ENCODE assay signal across 23 cellular contexts in genomic region chr19:35671818-35672217, GRCh38. TPM values are rescaled to one million over a fixed set of nuclear protein-coding genes. Genes with fewer than 3 reads are reported as not detected.
A peak's percentile ranks its signal among the peaks of the same experiment; 100 is the strongest.
DNase-seq lines count a peak whose midpoint lies in the region; ATAC-seq and TF ChIP-seq lines count a peak whose summit lies in the region.
"Had no signal": no experiment of that assay in that cellular context is flagged by ENCODE, and none has a peak within 500 bp of the region (broad histone marks: within the 10 kb centered on the region; RNA-seq: fewer than 3 reads in every experiment).

No MANE protein-coding gene starts in this region.

- no peak overlapping the region for H2AK5ac ChIP-seq in IMR-90 (ENCODE audit: low read depth, low read length)

- no peaks in the 10 kb centered on the region for H3K36me3 ChIP-seq in IMR-90 (ENCODE audit: control insufficient read depth, insufficient read depth, low read length)
- H3K36me3 ChIP-seq: BE2C, left ventricle myocardium inferior, tibial artery had no signal

- TF ChIP-seq RAD21 in IMR-90 (IDR thresholded peaks at IDR 0.05; ENCODE audit: low read length): no peak

- BruUV-seq in IMR-90 (replicated peaks; lab: Mats Ljungman, UMichigan): no TSS peak

- POLR2A ChIA-PET in IMR-90 (lab: Charles Lee; ENCODE audit: unreplicated experiment): interaction anchor here (0.5 to 0.7 kb wide), 2 partner anchors 11 to 13 kb away, joined by 3 read pairs; no protein-coding TSS in a partner anchor

- no peak overlapping the region for H4K8ac ChIP-seq in IMR-90 (ENCODE audit: low read depth in 2 of 2, low read length in 2 of 2)

- no peak overlapping the region for H3K9ac ChIP-seq in IMR-90 (ENCODE audit: low read depth, low read length)
- H3K9ac ChIP-seq: parathyroid adenoma had no signal

- no peaks in the 10 kb centered on the region for H4K20me1 ChIP-seq in IMR-90 (ENCODE audit: insufficient read depth, low read length)

- no peak overlapping the region for H2AFZ ChIP-seq in IMR-90 (replicated peaks; ENCODE audit: low read length, poor library complexity)
- H2AFZ ChIP-seq: parathyroid adenoma had no signal

- peaks cover 7% of the 10 kb centered on the region; the same call in 1 of the 2 replicates for H3K27me3 ChIP-seq in IMR-90 (ENCODE audit: control insufficient read depth, insufficient read depth, low read length)

- H2BK5ac ChIP-seq in IMR-90 (ENCODE audit: low read depth, low read length, poor library complexity, severe bottlenecking): no peak overlapping the region

- H3K9me1 ChIP-seq in IMR-90 (ENCODE audit: insufficient read depth, low read length): no peaks in the 10 kb centered on the region

- CTCF ChIA-PET in IMR-90 (lab: Yijun Ruan, JAX): no interaction called here

- H3K56ac ChIP-seq in IMR-90 (ENCODE audit: extremely low read depth, insufficient read depth, low read length): no peak overlapping the region

- H3K14ac ChIP-seq in IMR-90 (replicated peaks; ENCODE audit: low read depth, low read length): no peak overlapping the region

- no peak overlapping the region for H3K4me3 ChIP-seq in IMR-90 (ENCODE audit: insufficient read depth, low read depth, low read length)
- H3K4me3 ChIP-seq: left ventricle myocardium inferior, tibial artery had no signal

- WGBS in IMR-90 (ENCODE audit: extremely low coverage in 2 of 2, insufficient read length in 1 of 2), 2 experiments: no CpG with 5 or more reads among the region's 3 CpGs

- H4K91ac ChIP-seq in IMR-90 (ENCODE audit: insufficient read depth, low read depth, low read length): no peak overlapping the region

- no peaks in the 10 kb centered on the region for H3K79me1 ChIP-seq in IMR-90 (ENCODE audit: low read depth in 1 of 2, low read length in 2 of 2)

- no peak overlapping the region for H2AK9ac ChIP-seq in IMR-90 (replicated peaks; ENCODE audit: low read depth, low read length, poor library complexity)

- no peak overlapping the region for H3K27ac ChIP-seq in IMR-90 (ENCODE audit: insufficient read depth, low read length)
- H3K27ac ChIP-seq: left ventricle myocardium inferior, parathyroid adenoma, tibial artery had no signal

- H3K4me2 ChIP-seq in IMR-90 (ENCODE audit: low read depth, low read length): no peak overlapping the region

- no peak overlapping the region for H2BK20ac ChIP-seq in IMR-90 (ENCODE audit: low read depth, low read length)

- TF ChIP-seq CTCF in IMR-90 (conservative IDR thresholded peaks at IDR 0.05; ENCODE audit: low read depth, low read length): no peak

- no peak overlapping the region for H4K5ac ChIP-seq in IMR-90 (ENCODE audit: low read depth, low read length)

- dilution Hi-C loops in IMR-90 (cut with HindIII; ENCODE audit: low sequenced_read_pairs, unreplicated experiment): no loop called here

- no peak overlapping the region for H3K4ac ChIP-seq in IMR-90 (ENCODE audit: low read depth, low read length)

- no peaks in the 10 kb centered on the region for H3K9me3 ChIP-seq in IMR-90 (ENCODE audit: control insufficient read depth, insufficient read depth, low read length)
- H3K9me3 ChIP-seq: BE2C, left ventricle myocardium inferior, tibial artery had no signal

- H3K23ac ChIP-seq in IMR-90 (ENCODE audit: low read depth, low read length): no peak overlapping the region

- no peak for ATAC-seq in IMR-90 (ENCODE audit: low read depth)
- ATAC-seq in GM21528 (IDR thresholded peaks at IDR 0.05; ENCODE audit: low FRiP score, unreplicated experiment): no peak
- ATAC-seq in GM21723 (IDR thresholded peaks at IDR 0.05; ENCODE audit: unreplicated experiment): no peak
- ATAC-seq: activated T-cell treated with anti-CD3 and anti-CD28 coated beads, Interleukin-2, amount 50 U/mL, for 4 hours; PC-3 had no signal

- TF ChIP-seq POLR2A in IMR-90 (IDR thresholded peaks at IDR 0.05; ENCODE audit: low read depth, low read length): no peak

- H3K4me1 ChIP-seq in IMR-90 (ENCODE audit: control insufficient read depth, insufficient read depth, low read length): no peaks in the 10 kb centered on the region
- H3K4me1 ChIP-seq: BE2C, parathyroid adenoma had no signal

- DNase-seq in GM03348 (ENCODE audit: low spot score) (peak; percentile 29), IMR-90 (no peak), OCI-M2 (lab: John Stamatoyannopoulos, UW; ENCODE audit: unreplicated experiment) (peak; percentile 38), hepatic stellate cell (ENCODE audit: low spot score) (peak; percentile 44), medulla oblongata (ENCODE audit: extremely low spot score) (no peak), NCI-H524 (lab: John Stamatoyannopoulos, UW) (no peak)
- DNase-seq: activated CD4-positive, alpha-beta T cell treated with anti-CD3 and anti-CD28 coated beads, Interleukin-2, amount 50 U/mL, for 48 hours; activated T-cell treated with anti-CD3 and anti-CD28 coated beads, Interleukin-2, amount 50 U/mL, for 4 hours; BE2C; central memory CD4-positive, alpha-beta T cell; effector memory CD4-positive, alpha-beta T cell; GF-D8; left ventricle myocardium inferior; NCI-H1048; NCI-H2227 treated with DMSO at 0.1 percent for 48 hours; PC-3; tibial artery had no signal

- intact Hi-C loops in IMR-90 (cut with micrococcal nuclease): no loop called here

- H3K18ac ChIP-seq in IMR-90 (ENCODE audit: low read depth, low read length): no peak overlapping the region

- no peak overlapping the region for H2BK15ac ChIP-seq in IMR-90 (ENCODE audit: low read depth, low read length)

- in situ Hi-C loops in IMR-90 (cut with MboI; ENCODE audit: low sequenced_read_pairs): no loop called here

- H2BK120ac ChIP-seq in IMR-90 (ENCODE audit: low read depth, low read length): no peak overlapping the region

TF ChIP-seq in IMR-90, 13 proteins besides CTCF, POLR2A, EP300 and RAD21:
- TF ChIP-seq MXI1 (IDR thresholded peaks at IDR 0.05; ENCODE audit: borderline replicate concordance, low read depth, low read length) (no peak), CEBPB (IDR thresholded peaks at IDR 0.05; ENCODE audit: low read depth, low read length) (peak; percentile 64)

RNA-seq across cellular contexts. Expression of gene UPK1A, which starts 5.5 kb away (rescaled TPM):
- total RNA-seq in IMR-90 (2012; rRNA removed): not detected in 2 replicates
- 0.20 and 0.21 TPM in 2 replicates for polyA plus RNA-seq in IMR-90 (2012; rRNA removed)
- polyA plus RNA-seq in IMR-90 (2012; cell fraction: cytosol; rRNA removed): 0.14 TPM in 1 of 2 replicates, not detected in the other
- 0.14 and 0.18 TPM in 2 replicates for polyA plus RNA-seq in IMR-90 (2012; cell fraction: nucleus; rRNA removed; ENCODE audit: low replicate concordance)
- total RNA-seq: H4, HT-29, left ventricle myocardium inferior, myocyte, PC-3 had no signal

RNA-seq across cellular contexts. Expression of gene COX6B1, which starts 23.7 kb away (rescaled TPM):
- total RNA-seq in IMR-90 (2012; rRNA removed): 913 and 983 TPM in 2 replicates
- 824 and 914 TPM in 2 replicates for polyA plus RNA-seq in IMR-90 (2012; rRNA removed)
- polyA plus RNA-seq in IMR-90 (2012; cell fraction: cytosol; rRNA removed): 756 and 891 TPM in 2 replicates
- polyA plus RNA-seq in IMR-90 (2012; cell fraction: nucleus; rRNA removed; ENCODE audit: low replicate concordance): 189 and 249 TPM in 2 replicates

RNA-seq across cellular contexts. Expression of gene ETV2, which starts 30.3 kb away (rescaled TPM):
- total RNA-seq in IMR-90 (2012; rRNA removed): 0.28 TPM in 1 of 2 replicates, not detected in the other
- 1.2 and 1.4 TPM in 2 replicates for polyA plus RNA-seq in IMR-90 (2012; rRNA removed)
- 1.2 and 1.8 TPM in 2 replicates for polyA plus RNA-seq in IMR-90 (2012; cell fraction: cytosol; rRNA removed)
- 0.64 and 1.3 TPM in 2 replicates for polyA plus RNA-seq in IMR-90 (2012; cell fraction: nucleus; rRNA removed; ENCODE audit: low replicate concordance)
- total RNA-seq: myocyte had no signal

RNA-seq across cellular contexts. Expression of gene ZBTB32, which starts 32.5 kb away (rescaled TPM):
- not detected in 2 replicates for total RNA-seq in IMR-90 (2012; rRNA removed)
- polyA plus RNA-seq in IMR-90 (2012; rRNA removed): not detected in 2 replicates
- polyA plus RNA-seq in IMR-90 (2012; cell fraction: cytosol; rRNA removed): not detected in 2 replicates
- polyA plus RNA-seq in IMR-90 (2012; cell fraction: nucleus; rRNA removed; ENCODE audit: low replicate concordance): not detected in 2 replicates
- total RNA-seq: H4, HT-29, left ventricle myocardium inferior, PC-3 had no signal

RNA-seq across cellular contexts. Expression of gene RBM42, which starts 43.0 kb away (rescaled TPM):
- 19.0 and 20.6 TPM in 2 replicates for total RNA-seq in IMR-90 (2012; rRNA removed)
- 41.5 and 53.9 TPM in 2 replicates for polyA plus RNA-seq in IMR-90 (2012; rRNA removed)
- 95.1 and 95.9 TPM in 2 replicates for polyA plus RNA-seq in IMR-90 (2012; cell fraction: cytosol; rRNA removed)
- polyA plus RNA-seq in IMR-90 (2012; cell fraction: nucleus; rRNA removed; ENCODE audit: low replicate concordance): 33.8 and 61.0 TPM in 2 replicates

Comparison
In these comparisons a context has a peak if more than half of its experiments do, and no peak if none do; other contexts are left out.
1. DNase-seq: peak in GM03348 (single experiment), OCI-M2 (single experiment) and hepatic stellate cell (single experiment); none in IMR-90 (single experiment), medulla oblongata (single experiment) and NCI-H524 (0 of 2).